18 cellular contexts compared by ENCODE assay signal in genomic region chr1:200337410-200337809, GRCh38.
A peak's percentile ranks its signal among the peaks of the same experiment; 100 is the strongest.
DNase-seq lines count a peak whose midpoint lies in the region; ATAC-seq and TF ChIP-seq lines count a peak whose summit lies in the region.
"Had no signal": no experiment of that assay in that cellular context is flagged by ENCODE, and none has a peak within 500 bp of the region (broad histone marks: within the 10 kb centered on the region; RNA-seq: fewer than 3 reads in every experiment).

No MANE protein-coding gene starts in this region.

- no peaks in the 10 kb centered on the region for H4K20me1 ChIP-seq in GM23248 (ENCODE audit: insufficient read depth)

- 71 to 82% methylated on average over 2 of the region's 2 CpGs for WGBS in GM23248 (ENCODE audit: low coverage in 1 of 2, low lambda C conversion rate in 2 of 2, missing lambda C conversion rate in 2 of 2), 2 experiments
- WGBS in right cardiac atrium = 63% methylated on average over 2 of the region's 2 CpGs

- TF ChIP-seq CTCF in CD4-positive, alpha-beta T cell (IDR thresholded peaks at IDR 0.05) = no peak
- no peak for TF ChIP-seq CTCF in RWPE2 (IDR thresholded peaks at IDR 0.05; ENCODE audit: poor library complexity, severe bottlenecking)

- DNase-seq in CD4-positive, alpha-beta T cell = no peak
- DNase-seq in GM23248 = no peak
- DNase-seq in RWPE2 (ENCODE audit: low spot score) = no peak
- no peak for DNase-seq in memory B cell (ENCODE audit: low spot score in 2 of 2)
- no peak for DNase-seq in HPDE6-E6E7 (ENCODE audit: extremely low spot score)
- DNase-seq in right cardiac atrium = no peak
- no peak for DNase-seq in activated CD8-positive, alpha-beta memory T cell treated with anti-CD3 and anti-CD28 coated beads for 24 hours
- DNase-seq in DMS153 (lab: John Stamatoyannopoulos, UW) = no peak
- DNase-seq: activated CD4-positive, alpha-beta T cell treated with anti-CD3 and anti-CD28 coated beads, Interleukin-2, amount 50 U/mL, for 48 hours; activated gamma-delta T cell treated with Interleukin-2 at 50 U/mL for 16 hours; CD4-positive, alpha-beta memory T cell; KG1; NCI-H146; NCI-H446 treated with DMSO at 0.1 percent for 48 hours; substantia nigra had no signal

- peak; percentile 29 for ATAC-seq in CD4-positive, alpha-beta T cell (ENCODE audit: poor library complexity)
- ATAC-seq in RWPE2 (ENCODE audit: low read depth) (no peak), memory B cell (ENCODE audit: low read depth) (peak; percentile 81), right cardiac atrium (no peak)
- ATAC-seq: left lobe of liver had no signal

- no peaks in the 10 kb centered on the region for H3K9me3 Mint-ChIP-seq in CD4-positive, alpha-beta T cell
- H3K9me3 Mint-ChIP-seq in memory B cell = no peaks in the 10 kb centered on the region
- H3K9me3 Mint-ChIP-seq: CD4-positive, alpha-beta memory T cell; neural crest cell; T-helper 1 cell treated with Interleukin-12 subunit alpha and Interleukin-12 subunit beta and Interleukin-4 antibody, amounts not matched to agents 30 μg/mL and 1 μg/mL, for 36 hours had no signal

- H3K9me3 ChIP-seq in CD4-positive, alpha-beta T cell (ENCODE audit: control insufficient read depth, low read length) = no peaks in the 10 kb centered on the region
- H3K9me3 ChIP-seq in GM23248 (ENCODE audit: low read depth) = no peaks in the 10 kb centered on the region
- H3K9me3 ChIP-seq in RWPE2 (ENCODE audit: severe bottlenecking) = no peaks in the 10 kb centered on the region
- no peaks in the 10 kb centered on the region for H3K9me3 ChIP-seq in right cardiac atrium (ENCODE audit: control insufficient read depth, low read length)

- CTCF ChIA-PET in CD4-positive, alpha-beta T cell (lab: Charles Lee) = no interaction called here

- peak overlapping the region; percentile 7 for H2AFZ ChIP-seq in GM23248

- no peaks in the 10 kb centered on the region for H3K36me3 Mint-ChIP-seq in CD4-positive, alpha-beta T cell (ENCODE audit: low read depth)
- no peaks in the 10 kb centered on the region for H3K36me3 Mint-ChIP-seq in memory B cell
- H3K36me3 Mint-ChIP-seq: CD4-positive, alpha-beta memory T cell had no signal

- H3K79me2 ChIP-seq in GM23248 (ENCODE audit: insufficient read depth) = no peaks in the 10 kb centered on the region

- peaks cover 26% of the 10 kb centered on the region for H3K4me1 Mint-ChIP-seq in CD4-positive, alpha-beta T cell (ENCODE audit: low read depth)
- H3K4me1 Mint-ChIP-seq in memory B cell = peaks cover 25% of the 10 kb centered on the region

- H3K36me3 ChIP-seq in GM23248 (ENCODE audit: low read depth) (no peaks in the 10 kb centered on the region), RWPE2 (ENCODE audit: low read depth) (no peaks in the 10 kb centered on the region)

- H3K4me3 Mint-ChIP-seq in CD4-positive, alpha-beta T cell = no peak overlapping the region
- peak overlapping the region; percentile 59 for H3K4me3 Mint-ChIP-seq in memory B cell
- H3K4me3 Mint-ChIP-seq: neural crest cell; T-helper 1 cell treated with Interleukin-12 subunit alpha and Interleukin-12 subunit beta and Interleukin-4 antibody, amounts not matched to agents 30 μg/mL and 1 μg/mL, for 36 hours had no signal

- H3K4me1 ChIP-seq in GM23248 (ENCODE audit: insufficient read depth) (peaks cover 32% of the 10 kb centered on the region), RWPE2 (ENCODE audit: insufficient read depth, poor library complexity, severe bottlenecking) (peaks cover 32% of the 10 kb centered on the region), right cardiac atrium (ENCODE audit: control insufficient read depth, insufficient read depth, low read length) (no peaks in the 10 kb centered on the region)

- no peaks in the 10 kb centered on the region for H3K9me2 ChIP-seq in GM23248 (ENCODE audit: insufficient read depth)

- peak overlapping the region; percentile 68 for H3K27ac Mint-ChIP-seq in CD4-positive, alpha-beta T cell
- peak overlapping the region; percentile 91 for H3K27ac Mint-ChIP-seq in memory B cell
- H3K27ac Mint-ChIP-seq: T-helper 1 cell treated with Interleukin-12 subunit alpha and Interleukin-12 subunit beta and Interleukin-4 antibody, amounts not matched to agents 30 μg/mL and 1 μg/mL, for 36 hours had no signal

- H3K9ac ChIP-seq in GM23248 = no peak overlapping the region

- peaks cover 33% of the 10 kb centered on the region for H3F3A ChIP-seq in GM23248 (ENCODE audit: insufficient read depth)

- in situ Hi-C loops in GM23248 (cut with MboI) = no loop called here

- POLR2A ChIA-PET in CD4-positive, alpha-beta T cell (lab: Charles Lee) = interaction anchor here (0.9 to 1.0 kb wide), 2 partner anchors 36 to 73 kb away, joined by 3 read pairs; partner anchors contain the start of gene ZNF281

- no peaks in the 10 kb centered on the region for H3K27me3 ChIP-seq in CD4-positive, alpha-beta T cell (ENCODE audit: control insufficient read depth, insufficient read depth, low read length)
- H3K27me3 ChIP-seq in GM23248 (replicated peaks; ENCODE audit: insufficient read depth) (no peaks in the 10 kb centered on the region), RWPE2 (ENCODE audit: insufficient read depth, poor library complexity, severe bottlenecking) (no peaks in the 10 kb centered on the region), right cardiac atrium (ENCODE audit: control insufficient read depth, insufficient read depth) (no peaks in the 10 kb centered on the region)

- intact Hi-C loops in CD4-positive, alpha-beta T cell (cut with DNase I, micrococcal nuclease) = no loop called here
- intact Hi-C loops in right cardiac atrium (cut with DNase I) = no loop called here

- H3K4me3 ChIP-seq in GM23248 (no peak overlapping the region), RWPE2 (ENCODE audit: severe bottlenecking) (no peak overlapping the region), right cardiac atrium (ENCODE audit: low read length) (no peak overlapping the region)

- no peak overlapping the region for H3K4me2 ChIP-seq in GM23248 (ENCODE audit: unreplicated experiment)

- H3K27ac ChIP-seq in CD4-positive, alpha-beta T cell (ENCODE audit: low read depth, low read length) = no peak overlapping the region
- H3K27ac ChIP-seq in GM23248 (peak overlapping the region; percentile 64), RWPE2 (ENCODE audit: poor library complexity, severe bottlenecking) (peak overlapping the region; percentile 83), right cardiac atrium (ENCODE audit: low read length) (no peak overlapping the region)

- no peaks in the 10 kb centered on the region for H3K27me3 Mint-ChIP-seq in CD4-positive, alpha-beta T cell
- no peaks in the 10 kb centered on the region for H3K27me3 Mint-ChIP-seq in memory B cell
- H3K27me3 Mint-ChIP-seq: CD4-positive, alpha-beta memory T cell had no signal

Comparison
In these comparisons a context has a peak if more than half of its experiments do, and no peak if none do; other contexts are left out.
1. ATAC-seq: peak in CD4-positive, alpha-beta T cell (single experiment) and memory B cell (single experiment); none in RWPE2 (single experiment) and right cardiac atrium (0 of 2).
2. H3K27ac ChIP-seq: peak in GM23248 (single experiment) and RWPE2 (single experiment); none in CD4-positive, alpha-beta T cell (single experiment) and right cardiac atrium (single experiment).